ENCODE assay signal across 8 cellular contexts in genomic region chr9:68704804-68705635, GRCh38. TPM values are rescaled to one million over a fixed set of nuclear protein-coding genes. Genes with fewer than 3 reads are reported as not detected.
A peak's percentile ranks its signal among the peaks of the same experiment; 100 is the strongest.
DNase-seq lines count a peak whose midpoint lies in the region; ATAC-seq and TF ChIP-seq lines count a peak whose summit lies in the region.

Gene PIP5K1B, plus strand, starts transcription at chr9:68705240. Its CDS starts 117,375 bp downstream, at chr9:68822615.

- TF ChIP-seq POLR2A in erythroblast (IDR thresholded peaks at IDR 0.05; ENCODE audit: low read length), result peak; percentile 95

- in situ Hi-C loops in ACHN (cut with HindIII; ENCODE audit: low pct_ligation_motif_present, low pct_unique_long_range_greater_than_20kb, low sequenced_read_pairs), result no loop called here

- 0 out of 2 replicates have a peak within 1 kb of the TSS, but pooled peaks have one; percentile 76 for H3K27ac Mint-ChIP-seq in WTC11

- peaks cover 43% of the 10 kb centered on the region for H3K27me3 Mint-ChIP-seq in WTC11 (ENCODE audit: low read depth)

- DNase-seq in ACHN, result peak; percentile 55
- DNase-seq in NCI-H128 (lab: John Stamatoyannopoulos, UW; ENCODE audit: unreplicated experiment), result peak; percentile 40
- peak; percentile 83 for DNase-seq in WTC11 (ENCODE audit: low spot score)
- peak; percentile 90 to 93 for DNase-seq in erythroblast (lab: John Stamatoyannopoulos, UW)
- peak; percentile 44 for DNase-seq in middle frontal gyrus (ENCODE audit: extremely low spot score, low spot score)
- peak; percentile 2 for DNase-seq in stimulated activated naive CD4-positive, alpha-beta T cell treated with Interleukin-2 at 50 U/mL for 16 hours (lab: John Stamatoyannopoulos, UW)

- H3K9me3 Mint-ChIP-seq in WTC11, result no peaks in the 10 kb centered on the region

- no peak for TF ChIP-seq CTCF in WTC11 (IDR thresholded peaks at IDR 0.05)

- CTCF ChIA-PET in WTC11 (lab: Charles Lee), result interaction anchor here (0.8 to 1.7 kb wide), 8 partner anchors 15 to 295 kb away, joined by 3 to 8 read pairs (median 4); no protein-coding TSS in a partner anchor

- H3K4me1 Mint-ChIP-seq in WTC11, result peaks cover 27% of the 10 kb centered on the region

- no peaks in the 10 kb centered on the region for H3K36me3 Mint-ChIP-seq in WTC11

- POLR2A ChIA-PET in WTC11 (lab: Charles Lee), result interaction anchor here (0.6 to 1.5 kb wide), 3 partner anchors 14 to 275 kb away, joined by 4 read pairs; a partner anchor contains a TSS

- ATAC-seq in GM18498 (IDR thresholded peaks at IDR 0.05; ENCODE audit: unreplicated experiment), result peak; percentile 79
- peak; percentile 69 for ATAC-seq in HG02840 (IDR thresholded peaks at IDR 0.05; ENCODE audit: low FRiP score, unreplicated experiment)
- peak; percentile 81 for ATAC-seq in WTC11

- peak within 1 kb of the TSS; percentile 86 for H3K4me3 Mint-ChIP-seq in WTC11

TF ChIP-seq in WTC11, 78 proteins besides CTCF, POLR2A, EP300 and RAD21 (continues in another document):
- TF ChIP-seq IRF1 (CRISPR knock-in tag; IDR thresholded peaks at IDR 0.05) (no peak), ZNF138 (CRISPR knock-in tag; conservative IDR thresholded peaks at IDR 0.05) (no peak), MLX (CRISPR knock-in tag; IDR thresholded peaks at IDR 0.05) (no peak), ZBTB21 (CRISPR knock-in tag; IDR thresholded peaks at IDR 0.05; ENCODE audit: borderline replicate concordance) (no peak; the same call in 1 of the 2 replicates), ZNF121 (CRISPR knock-in tag; IDR thresholded peaks at IDR 0.05) (peak; percentile 71; the same call in 1 of the 2 replicates), ATF2 (CRISPR knock-in tag; IDR thresholded peaks at IDR 0.05; ENCODE audit: borderline replicate concordance, low read depth) (no peak), CBFB (CRISPR knock-in tag; IDR thresholded peaks at IDR 0.05; ENCODE audit: low read depth) (no peak), TP53 (CRISPR knock-in tag; IDR thresholded peaks at IDR 0.05) (0 out of 2 replicates have a peak, but pooled peaks have one; percentile 8), EMX1 (CRISPR knock-in tag; IDR thresholded peaks at IDR 0.05) (no peak), HMGA2 (CRISPR knock-in tag; IDR thresholded peaks at IDR 0.05) (no peak), PRDM15 (CRISPR knock-in tag; IDR thresholded peaks at IDR 0.05) (no peak), AFF4 (CRISPR knock-in tag; IDR thresholded peaks at IDR 0.05; ENCODE audit: borderline replicate concordance) (no peak), MYBL2 (CRISPR knock-in tag; IDR thresholded peaks at IDR 0.05) (no peak), CREM (CRISPR knock-in tag; IDR thresholded peaks at IDR 0.05) (0 out of 2 replicates have a peak, but pooled peaks have one; percentile 10), MXD4 (CRISPR knock-in tag; IDR thresholded peaks at IDR 0.05; ENCODE audit: borderline replicate concordance) (no peak), ZNF512 (CRISPR knock-in tag; IDR thresholded peaks at IDR 0.05; ENCODE audit: borderline replicate concordance) (no peak), CDX4 (CRISPR knock-in tag; IDR thresholded peaks at IDR 0.05; ENCODE audit: borderline replicate concordance) (no peak)

RNA-seq across cellular contexts. Expression of gene PIP5K1B, which starts in this region (rescaled TPM):
- 5.2 to 6.0 TPM (median 5.7 TPM) in 3 replicates for total RNA-seq in WTC11 (2021)

Comparison
In these comparisons a context has a peak if more than half of its experiments do, and no peak if none do; other contexts are left out.
1. Peak in every context shown above with its lines: DNase-seq and ATAC-seq.
2. DNase-seq: peak in every context shown above with its lines; median percentile 92 in erythroblast; 83 in WTC11; 55 in ACHN; 44 in middle frontal gyrus; 40 in NCI-H128; 2 in stimulated activated naive CD4-positive, alpha-beta T cell treated with Interleukin-2 at 50 U/mL for 16 hours.